19 cellular contexts compared by ENCODE assay signal in the genomic region with DNA sequence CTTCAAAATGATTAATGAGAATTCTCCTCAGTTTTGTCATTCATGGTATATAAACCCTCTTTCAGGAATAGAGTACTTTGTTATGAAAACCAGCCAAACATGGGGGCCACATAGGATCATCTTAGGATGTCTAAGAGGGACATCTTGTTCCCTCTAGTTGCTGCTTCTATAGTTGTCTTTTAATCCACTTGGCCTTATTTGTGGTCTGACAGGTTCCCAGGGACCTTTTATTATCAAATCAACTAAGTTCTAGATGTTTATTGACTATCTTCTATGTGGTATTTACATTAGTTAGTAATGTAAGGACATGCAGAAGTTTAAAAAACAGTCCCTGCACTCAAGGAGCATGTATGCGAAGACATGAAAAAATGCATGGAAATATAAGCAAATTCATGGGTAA.
DNase-seq lines count a peak whose midpoint lies in the region; TF ChIP-seq lines count a peak whose summit lies in the region.
"Had no signal": no experiment of that assay in that cellular context is flagged by ENCODE, and none has a peak within 500 bp of the region (broad histone marks: within the 10 kb centered on the region; RNA-seq: fewer than 3 reads in every experiment).

No MANE protein-coding gene starts in this region.

- H3K36me3 Mint-ChIP-seq in T-helper 2 cell treated with Interferon-gamma antibody and Interleukin-4, amounts not matched to agents 5 μg/mL and 100 μg/mL, for 36 hours (ENCODE audit: low read depth): peaks cover 32% of the 10 kb centered on the region
- peaks cover 9% of the 10 kb centered on the region for H3K36me3 Mint-ChIP-seq in activated naive CD8-positive, alpha-beta T cell
- H3K36me3 Mint-ChIP-seq in nephron progenitor cell (ENCODE audit: low read depth): no peaks in the 10 kb centered on the region

- no peak for DNase-seq in T-helper 2 cell treated with Interferon-gamma antibody and Interleukin-4, amounts not matched to agents 5 μg/mL and 100 μg/mL, for 36 hours (ENCODE audit: low spot score)
- no peak for DNase-seq in T-helper 2 cell
- peak; percentile 93 for DNase-seq in LNCaP clone FGC (ENCODE audit: low read depth)
- DNase-seq in nephron progenitor cell: no peak
- DNase-seq in NCI-H1105 treated with DMSO at 0.1 percent for 48 hours (lab: John Stamatoyannopoulos, UW): no peak
- DNase-seq in activated CD8-positive, alpha-beta memory T cell treated with anti-CD3 and anti-CD28 coated beads, Interleukin-2, amount 50 U/mL, for 48 hours: no peak
- DNase-seq in DMS 273 (lab: John Stamatoyannopoulos, UW; ENCODE audit: unreplicated experiment): no peak
- DNase-seq: activated CD8-positive, alpha-beta memory T cell treated with anti-CD3 and anti-CD28 coated beads for 24 hours; caudate nucleus; effector CD4-positive, alpha-beta T cell; heart left ventricle; KG1; NCI-H1417; NCI-H82; SK-N-SH; stimulated activated CD4-positive, alpha-beta T cell treated with anti-CD3 and anti-CD28 coated beads, Interleukin-12 subunit alpha, Interleukin-12 subunit beta, amount 100 ng/mL, for 4 hours; trophoblast cell had no signal

- peaks cover 8% of the 10 kb centered on the region for H3K9me3 Mint-ChIP-seq in T-helper 2 cell treated with Interferon-gamma antibody and Interleukin-4, amounts not matched to agents 5 μg/mL and 100 μg/mL, for 36 hours
- peaks cover 4% of the 10 kb centered on the region for H3K9me3 Mint-ChIP-seq in activated naive CD8-positive, alpha-beta T cell (ENCODE audit: low read depth)
- no peaks in the 10 kb centered on the region for H3K9me3 Mint-ChIP-seq in nephron progenitor cell

- TF ChIP-seq CTCF in LNCaP clone FGC (IDR thresholded peaks at IDR 0.05; ENCODE audit: control insufficient read depth, extremely low read depth, insufficient read depth) (no peak), nephron progenitor cell (IDR thresholded peaks at IDR 0.05) (no peak)

- peaks cover 30% of the 10 kb centered on the region for H3K4me1 Mint-ChIP-seq in T-helper 2 cell treated with Interferon-gamma antibody and Interleukin-4, amounts not matched to agents 5 μg/mL and 100 μg/mL, for 36 hours (ENCODE audit: low read depth)
- peaks cover 47% of the 10 kb centered on the region for H3K4me1 Mint-ChIP-seq in activated naive CD8-positive, alpha-beta T cell (ENCODE audit: low read depth)
- H3K4me1 Mint-ChIP-seq in nephron progenitor cell: peaks cover 16% of the 10 kb centered on the region

- H3K27me3 Mint-ChIP-seq in T-helper 2 cell treated with Interferon-gamma antibody and Interleukin-4, amounts not matched to agents 5 μg/mL and 100 μg/mL, for 36 hours (ENCODE audit: low read depth): no peaks in the 10 kb centered on the region
- no peaks in the 10 kb centered on the region for H3K27me3 Mint-ChIP-seq in activated naive CD8-positive, alpha-beta T cell
- H3K27me3 Mint-ChIP-seq in nephron progenitor cell (ENCODE audit: low read depth, poor library complexity): peaks cover 52% of the 10 kb centered on the region

- H3K4me3 ChIP-seq in LNCaP clone FGC (ENCODE audit: low read depth, low read length): no peak overlapping the region
- H3K4me3 ChIP-seq: lung had no signal

- H3K27ac Mint-ChIP-seq in T-helper 2 cell treated with Interferon-gamma antibody and Interleukin-4, amounts not matched to agents 5 μg/mL and 100 μg/mL, for 36 hours: peak overlapping the region; percentile 85
- peak overlapping the region; percentile 92 for H3K27ac Mint-ChIP-seq in activated naive CD8-positive, alpha-beta T cell
- no peak overlapping the region for H3K27ac Mint-ChIP-seq in nephron progenitor cell

- H3K4me3 Mint-ChIP-seq in T-helper 2 cell treated with Interferon-gamma antibody and Interleukin-4, amounts not matched to agents 5 μg/mL and 100 μg/mL, for 36 hours: peak overlapping the region; percentile 80
- peak overlapping the region; percentile 67 for H3K4me3 Mint-ChIP-seq in activated naive CD8-positive, alpha-beta T cell
- peak overlapping the region; percentile 71 for H3K4me3 Mint-ChIP-seq in nephron progenitor cell
